Comparison of ENCODE assay signal across 14 cellular contexts in the genomic region with DNA sequence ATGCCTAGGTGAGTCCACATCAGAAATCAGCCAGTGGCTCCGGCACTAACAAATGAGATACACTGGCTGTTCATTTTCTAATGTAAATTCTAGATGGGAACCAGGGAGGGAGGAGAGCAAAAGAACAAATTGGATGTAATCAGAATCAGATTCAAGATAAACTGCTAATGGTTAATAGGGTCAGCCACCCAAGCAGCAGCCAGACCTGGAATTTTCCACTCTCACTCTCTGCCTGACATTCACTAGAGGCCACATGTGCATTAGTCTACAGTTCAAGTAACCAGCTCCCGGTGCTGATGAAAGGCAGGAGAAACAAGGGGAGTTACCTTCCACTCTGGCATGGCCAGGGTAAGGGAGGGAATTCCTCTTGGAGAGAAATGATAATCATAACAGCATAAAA.
DNase-seq lines count a peak whose midpoint lies in the region; ATAC-seq and TF ChIP-seq lines count a peak whose summit lies in the region.
"Had no signal": no experiment of that assay in that cellular context is flagged by ENCODE, and none has a peak within 500 bp of the region (broad histone marks: within the 10 kb centered on the region; RNA-seq: fewer than 3 reads in every experiment).

No MANE protein-coding gene starts in this region.

- peak overlapping the region; percentile 60 for H3K27ac Mint-ChIP-seq in progenitor cell of endocrine pancreas
- no peak overlapping the region for H3K27ac Mint-ChIP-seq in activated T-helper 17 cell treated with anti-CD3 and anti-CD28 coated beads, Interleukin-2, amount 50 U/mL, for 72 hours
- H3K27ac Mint-ChIP-seq: CD8-positive, alpha-beta memory T cell had no signal

- peaks cover 42% of the 10 kb centered on the region for H3K4me1 Mint-ChIP-seq in progenitor cell of endocrine pancreas (ENCODE audit: low read depth)
- H3K4me1 Mint-ChIP-seq in activated T-helper 17 cell treated with anti-CD3 and anti-CD28 coated beads, Interleukin-2, amount 50 U/mL, for 72 hours: no peaks in the 10 kb centered on the region
- H3K4me1 Mint-ChIP-seq: CD8-positive, alpha-beta memory T cell had no signal

- DNase-seq in NCI-H2171 treated with DMSO at 0.1 percent for 48 hours (lab: John Stamatoyannopoulos, UW) (peak; percentile 3), NCI-H2171 (lab: John Stamatoyannopoulos, UW) (no peak), islet precursor cell (peak; percentile 56), progenitor cell of endocrine pancreas (ENCODE audit: low spot score, unreplicated experiment) (no peak), hypothalamus (lab: John Stamatoyannopoulos, UW) (no peak), upper lobe of right lung (no peak)
- DNase-seq: Caco-2; CD8-positive, alpha-beta memory T cell; DMS53; GF-D8; H7 had no signal

- H3K27me3 Mint-ChIP-seq in progenitor cell of endocrine pancreas: peaks cover 27% of the 10 kb centered on the region
- no peaks in the 10 kb centered on the region for H3K27me3 Mint-ChIP-seq in activated T-helper 17 cell treated with anti-CD3 and anti-CD28 coated beads, Interleukin-2, amount 50 U/mL, for 72 hours

- intact Hi-C loops in upper lobe of right lung (cut with DNase I): no loop called here

- H3K36me3 Mint-ChIP-seq in progenitor cell of endocrine pancreas (ENCODE audit: insufficient read depth): no peaks in the 10 kb centered on the region
- H3K36me3 Mint-ChIP-seq in activated T-helper 17 cell treated with anti-CD3 and anti-CD28 coated beads, Interleukin-2, amount 50 U/mL, for 72 hours (ENCODE audit: low read depth): no peaks in the 10 kb centered on the region
- H3K36me3 Mint-ChIP-seq: CD8-positive, alpha-beta memory T cell had no signal

- peaks cover 3% of the 10 kb centered on the region for H3K27me3 ChIP-seq in upper lobe of right lung
- H3K27me3 ChIP-seq: BLaER1 had no signal

- no peak for ATAC-seq in activated T-helper 17 cell treated with anti-CD3 and anti-CD28 coated beads, Interleukin-2, amount 50 U/mL, for 72 hours (replicated peaks)
- no peak for ATAC-seq in upper lobe of right lung

- no peak overlapping the region for H3K27ac ChIP-seq in upper lobe of right lung
- H3K27ac ChIP-seq: 22Rv1, BLaER1 had no signal

- no peaks in the 10 kb centered on the region for H3K36me3 ChIP-seq in upper lobe of right lung
- H3K36me3 ChIP-seq: BLaER1 had no signal

- H3K9me3 Mint-ChIP-seq in progenitor cell of endocrine pancreas (ENCODE audit: low read depth): no peaks in the 10 kb centered on the region
- H3K9me3 Mint-ChIP-seq in activated T-helper 17 cell treated with anti-CD3 and anti-CD28 coated beads, Interleukin-2, amount 50 U/mL, for 72 hours: no peaks in the 10 kb centered on the region

- no peak overlapping the region for H3K4me3 ChIP-seq in upper lobe of right lung
- H3K4me3 ChIP-seq: BLaER1 had no signal

- H3K4me1 ChIP-seq in upper lobe of right lung: no peaks in the 10 kb centered on the region
- H3K4me1 ChIP-seq: BLaER1, Caco-2 had no signal

- H3K9me3 ChIP-seq in upper lobe of right lung: no peaks in the 10 kb centered on the region
- H3K9me3 ChIP-seq: BLaER1, Caco-2 had no signal

- no peak overlapping the region for H3K4me3 Mint-ChIP-seq in progenitor cell of endocrine pancreas (ENCODE audit: low read depth)
- H3K4me3 Mint-ChIP-seq in activated T-helper 17 cell treated with anti-CD3 and anti-CD28 coated beads, Interleukin-2, amount 50 U/mL, for 72 hours: no peak overlapping the region
- H3K4me3 Mint-ChIP-seq: CD8-positive, alpha-beta memory T cell had no signal

- TF ChIP-seq CTCF in progenitor cell of endocrine pancreas (IDR thresholded peaks at IDR 0.05; ENCODE audit: unreplicated experiment) (no peak), upper lobe of right lung (IDR thresholded peaks at IDR 0.05) (no peak)

Comparison
In these comparisons a context has a peak if more than half of its experiments do, and no peak if none do; other contexts are left out.
1. DNase-seq: peak in NCI-H2171 treated with DMSO at 0.1 percent for 48 hours (single experiment) and islet precursor cell (single experiment); none in NCI-H2171 (single experiment), progenitor cell of endocrine pancreas (single experiment), hypothalamus (0 of 51) and upper lobe of right lung (single experiment).